Comparison of ENCODE assay signal across 22 cellular contexts in the genomic region with DNA sequence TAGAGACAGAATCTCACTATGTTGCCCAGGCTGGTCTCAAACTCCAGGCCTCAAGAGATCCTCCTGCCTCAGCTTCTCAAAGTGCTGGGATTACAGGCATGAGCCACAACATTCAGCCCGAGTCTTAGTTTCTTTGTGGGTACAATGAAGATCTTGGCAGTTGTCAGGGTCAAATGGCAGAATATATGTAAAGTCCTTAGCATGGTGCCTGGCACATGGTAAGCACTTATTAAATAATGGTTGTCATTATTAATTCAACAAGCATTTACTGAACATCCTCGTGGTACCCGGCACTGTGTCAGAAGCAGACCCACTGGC. TPM values are rescaled to one million over a fixed set of nuclear protein-coding genes. Genes with fewer than 3 reads are reported as not detected.
"Had no signal": no experiment of that assay in that cellular context is flagged by ENCODE, and none has a peak within 500 bp of the region (broad histone marks: within the 10 kb centered on the region; RNA-seq: fewer than 3 reads in every experiment).

No MANE protein-coding gene starts in this region.

- H3K9me3 Mint-ChIP-seq: IgD-negative memory B cell had no signal

- H3K27ac Mint-ChIP-seq: IgD-negative memory B cell had no signal

- H3K27ac ChIP-seq: HL-60, SJSA1, SK-N-MC had no signal

- H3K36me3 Mint-ChIP-seq: IgD-negative memory B cell had no signal

- FAIRE-seq: HTR-8/SVneo, RCC 7860 had no signal

- H3K9me3 ChIP-seq: SJSA1 had no signal

- DNase-seq: KBM-7, MV-4-11, NCI-H1048, NCI-H1105, NCI-H1417, NCI-H1436 treated with DMSO at 0.1 percent for 48 hours, NCI-H1694, NCI-H187 treated with DMSO at 0.1 percent for 48 hours, NCI-H2029 treated with DMSO at 0.1 percent for 48 hours, NCI-H2227 treated with DMSO at 0.1 percent for 48 hours, NCI-H524, NCI-H526 treated with DMSO at 0.1 percent for 48 hours, NCI-H774, Right ventricle myocardium superior, RPMI8226, SIG-M5 had no signal

- H3K27me3 ChIP-seq: SJSA1 had no signal

- H3K4me3 Mint-ChIP-seq: IgD-negative memory B cell had no signal

- H3K4me3 ChIP-seq: SJSA1, SK-N-MC had no signal

- H3K36me3 ChIP-seq: SJSA1 had no signal

- H3K4me1 ChIP-seq: SJSA1 had no signal

RNA-seq across cellular contexts. Expression of a gene that starts 53.6 kb away (rescaled TPM):
- polyA plus RNA-seq: IgD-negative memory B cell had no signal
